In genomic region chr5:1599005-1599722, GRCh38 we compare ENCODE assay signal across 8 cellular contexts.
DNase-seq lines count a peak whose midpoint lies in the region; ATAC-seq and TF ChIP-seq lines count a peak whose summit lies in the region.
"Not testable (repeated sequence)": the region's sequence is repeated elsewhere in the genome, so short reads cannot be mapped to it uniquely, and the experiment has no call there.

No MANE protein-coding gene starts in this region.

- CTCF ChIA-PET in BJ (lab: Yijun Ruan, JAX); OCI-LY7 (lab: Charles Lee; ENCODE audit: unreplicated experiment): not testable (repeated sequence)

- H2AFZ ChIP-seq in OCI-LY7 (ENCODE audit: low read length); smooth muscle cell (ENCODE audit: low read depth): not testable (repeated sequence)

- peaks cover 25% of the 10 kb centered on the region for H3K36me3 Mint-ChIP-seq in activated T-helper 17 cell treated with anti-CD3 and anti-CD28 coated beads, Interleukin-2, amount 50 U/mL, for 72 hours (ENCODE audit: low read depth)

- intact Hi-C loops in OCI-LY7 (cut with micrococcal nuclease; ENCODE audit: unreplicated experiment); left lung (cut with DNase I): not testable (repeated sequence)

- not testable (repeated sequence) for H3K4me1 ChIP-seq in OCI-LY7 (ENCODE audit: insufficient read depth, low read length, poor library complexity, severe bottlenecking); left lung; smooth muscle cell (ENCODE audit: low read depth)

- peak; percentile 76 for ATAC-seq in activated T-helper 17 cell treated with anti-CD3 and anti-CD28 coated beads, Interleukin-2, amount 50 U/mL, for 72 hours (replicated peaks)
- ATAC-seq in left lung, result peak; percentile 40

- H3K27me3 Mint-ChIP-seq in activated T-helper 17 cell treated with anti-CD3 and anti-CD28 coated beads, Interleukin-2, amount 50 U/mL, for 72 hours, result not testable (repeated sequence)

- H3K4me3 ChIP-seq in BJ (ENCODE audit: low read depth, low read length); OCI-LY7 (ENCODE audit: low read depth, low read length, poor library complexity, severe bottlenecking); epithelial cell of esophagus (ENCODE audit: low read length); left lung; smooth muscle cell: not testable (repeated sequence)

- not testable (repeated sequence) for H3K4me1 Mint-ChIP-seq in activated T-helper 17 cell treated with anti-CD3 and anti-CD28 coated beads, Interleukin-2, amount 50 U/mL, for 72 hours

- 59% methylated on average over 5 of the region's 5 CpGs for WGBS in smooth muscle cell (ENCODE audit: low lambda C conversion rate)

- H3K9me3 ChIP-seq in OCI-LY7 (ENCODE audit: low read length); left lung; smooth muscle cell (replicated peaks; ENCODE audit: low read depth): not testable (repeated sequence)

- H3F3A ChIP-seq in smooth muscle cell (ENCODE audit: low read depth), result not testable (repeated sequence)

- H3K9ac ChIP-seq in smooth muscle cell (ENCODE audit: low read depth), result not testable (repeated sequence)

- not testable (repeated sequence) for H3K4me2 ChIP-seq in OCI-LY7 (ENCODE audit: low read length); smooth muscle cell

- not testable (repeated sequence) for H3K36me3 ChIP-seq in BJ (ENCODE audit: control insufficient read depth, insufficient read depth, low read length); OCI-LY7 (ENCODE audit: insufficient read depth, low read length); left lung; smooth muscle cell (ENCODE audit: low read depth)

- not testable (repeated sequence) for H3K9me2 ChIP-seq in OCI-LY7 (ENCODE audit: insufficient read depth, low read length)

- H3K27ac Mint-ChIP-seq in activated T-helper 17 cell treated with anti-CD3 and anti-CD28 coated beads, Interleukin-2, amount 50 U/mL, for 72 hours, result not testable (repeated sequence)

- H3K27me3 ChIP-seq in BJ (ENCODE audit: control insufficient read depth, insufficient read depth, low read length); smooth muscle cell (ENCODE audit: low read depth): not testable (repeated sequence)
- peaks cover 0 to 22% of the 10 kb centered on the region in 2 donors for H3K27me3 ChIP-seq in left lung

- not testable (repeated sequence) for H4K20me1 ChIP-seq in OCI-LY7 (ENCODE audit: insufficient read depth, low read length)
- H4K20me1 ChIP-seq in smooth muscle cell (ENCODE audit: low read depth), result peaks cover 29% of the 10 kb centered on the region

- TF ChIP-seq CTCF in BJ (IDR thresholded peaks at IDR 0.05; ENCODE audit: insufficient read depth, low read depth, low read length) (peak; percentile 26; the same call in 1 of the 2 replicates), GM12874 (IDR thresholded peaks at IDR 0.05; ENCODE audit: insufficient read depth, low read depth, low read length) (peak; percentile 18; the same call in 1 of the 2 replicates), OCI-LY7 (conservative IDR thresholded peaks at IDR 0.05; ENCODE audit: low read length) (peak; percentile 61), epithelial cell of esophagus (IDR thresholded peaks at IDR 0.05; ENCODE audit: insufficient read depth, low read depth, low read length, missing control alignments) (peak; percentile 44), smooth muscle cell (IDR thresholded peaks at IDR 0.05; ENCODE audit: borderline replicate concordance, insufficient read depth, poor library complexity, severe bottlenecking) (peak; percentile 33)
- not testable (repeated sequence) for TF ChIP-seq CTCF in left lung (IDR thresholded peaks at IDR 0.05)

- not testable (repeated sequence) for H3K9me3 Mint-ChIP-seq in activated T-helper 17 cell treated with anti-CD3 and anti-CD28 coated beads, Interleukin-2, amount 50 U/mL, for 72 hours

- H3K27ac ChIP-seq in OCI-LY7 (ENCODE audit: low read depth, low read length, poor library complexity, severe bottlenecking); left lung; smooth muscle cell (ENCODE audit: low read depth): not testable (repeated sequence)

- BruUV-seq in OCI-LY7 (replicated peaks; lab: Mats Ljungman, UMichigan), result TSS peak; percentile 50

- H3K4me3 Mint-ChIP-seq in activated T-helper 17 cell treated with anti-CD3 and anti-CD28 coated beads, Interleukin-2, amount 50 U/mL, for 72 hours, result not testable (repeated sequence)

- DNase-seq in BJ (ENCODE audit: low read depth) (peak; percentile 7), HT1080 (ENCODE audit: low read depth) (peak; percentile 64), OCI-LY7 (ENCODE audit: low spot score) (peak; percentile 66), epithelial cell of esophagus (ENCODE audit: low read depth) (peak; percentile 59)
- not testable (repeated sequence) for DNase-seq in left lung; smooth muscle cell (lab: John Stamatoyannopoulos, UW; ENCODE audit: unreplicated experiment)

- H3K79me2 ChIP-seq in OCI-LY7 (ENCODE audit: insufficient read depth, low read depth, low read length); smooth muscle cell (ENCODE audit: low read depth): not testable (repeated sequence)

- POLR2A ChIA-PET in BJ (lab: Charles Lee); OCI-LY7 (lab: Charles Lee): not testable (repeated sequence)
